In the genomic region with DNA sequence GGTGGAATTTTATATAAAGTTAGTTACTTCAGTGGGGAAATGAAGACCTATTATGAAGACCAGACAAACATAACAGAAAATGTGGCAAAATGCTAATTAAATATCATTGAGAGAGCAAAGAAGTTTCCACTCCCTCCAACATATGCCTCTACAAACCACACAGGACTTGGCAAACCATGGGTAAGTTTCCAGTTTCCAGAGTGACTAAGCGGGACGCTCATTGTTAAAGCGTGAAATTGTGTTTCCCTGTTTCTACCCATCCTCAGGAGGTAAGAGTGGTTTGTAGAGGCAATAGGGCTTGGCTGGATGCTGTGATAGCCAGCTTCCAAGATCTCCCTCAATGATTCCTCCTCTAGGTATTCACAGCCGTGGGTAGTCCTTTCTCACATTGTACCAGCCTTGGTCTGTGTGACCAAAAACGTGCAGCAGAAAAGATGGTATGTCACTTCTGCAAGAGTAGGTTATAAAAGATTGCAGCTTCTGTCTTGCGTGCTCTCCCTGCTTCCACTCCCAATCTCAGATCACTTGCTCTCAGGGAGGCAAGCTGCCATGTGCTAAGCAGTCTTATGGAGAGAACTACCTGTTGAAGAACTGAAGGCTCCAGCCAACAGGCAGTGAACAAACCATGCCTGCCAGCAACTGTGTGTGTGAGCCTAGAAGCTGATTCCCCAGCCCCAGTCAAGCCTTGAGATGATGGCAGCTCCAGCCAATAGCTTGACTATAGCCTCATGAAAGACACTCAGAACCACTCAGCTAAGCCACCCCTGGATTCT, we compare ENCODE assay signal across 24 cellular contexts. TPM values are rescaled to one million over a fixed set of nuclear protein-coding genes. Genes with fewer than 3 reads are reported as not detected.
A peak's percentile ranks its signal among the peaks of the same experiment; 100 is the strongest.
DNase-seq lines count a peak whose midpoint lies in the region; ATAC-seq, FAIRE-seq and TF ChIP-seq lines count a peak whose summit lies in the region.
"Had no signal": no experiment of that assay in that cellular context is flagged by ENCODE, and none has a peak within 500 bp of the region (broad histone marks: within the 10 kb centered on the region; RNA-seq: fewer than 3 reads in every experiment).

No MANE protein-coding gene starts in this region.

- H4K8ac ChIP-seq in H1 (ENCODE audit: extremely low read depth, insufficient read depth, low read length), result no peak overlapping the region

- TF ChIP-seq CTCF in Panc1 (IDR thresholded peaks at IDR 0.05), result no peak
- no peak for TF ChIP-seq CTCF in H1 (IDR thresholded peaks at IDR 0.05; ENCODE audit: control extremely low read depth in 1 of 3, insufficient read depth in 1 of 3, low read depth in 1 of 3, low read length in 3 of 3)

- no peak overlapping the region for H2BK5ac ChIP-seq in H1 (ENCODE audit: low read depth, low read length)

- H2BK20ac ChIP-seq in H1 (ENCODE audit: low read length), result no peak overlapping the region

- no peak overlapping the region for H4K91ac ChIP-seq in H1 (replicated peaks; ENCODE audit: insufficient read length, low read length)

- H3K56ac ChIP-seq in H1 (replicated peaks; ENCODE audit: insufficient read length, low read depth, low read length), result no peak overlapping the region

- no peak overlapping the region for H3K9ac ChIP-seq in H1 (replicated peaks in 1 of 4; ENCODE audit: extremely low read depth in 1 of 4, low read depth in 3 of 4, low read length in 3 of 4)

- no peaks in the 10 kb centered on the region for H3K79me2 ChIP-seq in H1 (ENCODE audit: control insufficient read depth in 1 of 2, insufficient read depth in 2 of 2, low read length in 2 of 2)

- H3K27me3 ChIP-seq in Panc1 (ENCODE audit: control insufficient read depth, insufficient read depth, low read length) (no peaks in the 10 kb centered on the region; the same call in 1 of the 2 replicates), H1 (replicated peaks in 1 of 4; ENCODE audit: control insufficient read depth in 3 of 4, extremely low read depth in 1 of 4, insufficient read depth in 3 of 4, low read length in 3 of 4) (no peaks in the 10 kb centered on the region)
- H3K27me3 ChIP-seq: dorsolateral prefrontal cortex, Peyer's patch had no signal

- H3K36me3 ChIP-seq in Panc1 (ENCODE audit: control insufficient read depth, insufficient read depth, low read length) (no peaks in the 10 kb centered on the region), H1 (ENCODE audit: control insufficient read depth in 2 of 4, insufficient read depth in 4 of 4, low read length in 3 of 4) (no peaks in the 10 kb centered on the region)
- H3K36me3 ChIP-seq: Peyer's patch had no signal

- WGBS in H1 (ENCODE audit: extremely low coverage in 1 of 2, insufficient coverage in 1 of 2, insufficient read length in 1 of 2, insufficient replicate concordance in 2 of 2, low coverage in 1 of 2, low lambda C conversion rate in 2 of 2, missing lambda C conversion rate in 1 of 2), 2 experiments, result 89% methylated on average over 6 of the region's 6 CpGs; no CpG with 5 or more reads in 1 of the 2 experiments

- H2BK15ac ChIP-seq in H1 (ENCODE audit: low read length), result no peak overlapping the region

- H3K18ac ChIP-seq in H1 (ENCODE audit: extremely low read depth, low read length), result no peak overlapping the region

- H2BK12ac ChIP-seq in H1 (ENCODE audit: low read depth, low read length), result no peak overlapping the region

- ATAC-seq in Panc1, result peak; percentile 66
- ATAC-seq: naive thymus-derived CD4-positive, alpha-beta T cell; psoas muscle had no signal

- no TSS peak for BruUV-seq in Panc1 (replicated peaks; lab: Mats Ljungman, UMichigan)

- no peak overlapping the region for H2AK5ac ChIP-seq in H1 (ENCODE audit: low read depth, low read length)

- no peak for TF ChIP-seq RAD21 in H1 (IDR thresholded peaks at IDR 0.05 in 1 of 2, conservative IDR thresholded peaks at IDR 0.05 in 1 of 2; ENCODE audit: low read depth in 2 of 2, low read length in 2 of 2)

- H3K14ac ChIP-seq in H1 (ENCODE audit: insufficient read length), result no peak overlapping the region

- H3K23ac ChIP-seq in H1 (ENCODE audit: insufficient read length), result no peak overlapping the region

- H3K4me3 ChIP-seq in Panc1 (ENCODE audit: low read depth in 2 of 2, low read length in 2 of 2) (no peak overlapping the region), H1 (ENCODE audit: extremely low read depth in 1 of 4, insufficient read depth in 2 of 4, low read depth in 3 of 4, low read length in 4 of 4) (no peak overlapping the region)
- H3K4me3 ChIP-seq: dorsolateral prefrontal cortex, Peyer's patch, psoas muscle, SK-N-MC had no signal

- H3K4me1 ChIP-seq in Panc1 (ENCODE audit: control insufficient read depth, insufficient read depth, low read length) (no peaks in the 10 kb centered on the region), H1 (replicated peaks in 1 of 4; ENCODE audit: control insufficient read depth in 3 of 4, insufficient read depth in 4 of 4, low read length in 3 of 4) (no peaks in the 10 kb centered on the region)
- H3K4me1 ChIP-seq: Peyer's patch, psoas muscle had no signal

- no peak for TF ChIP-seq EP300 in H1 (IDR thresholded peaks at IDR 0.05; ENCODE audit: borderline replicate concordance in 1 of 2, low read depth in 2 of 2, low read length in 2 of 2)

- no peak overlapping the region for H4K5ac ChIP-seq in H1 (ENCODE audit: insufficient read length, low read depth, low read length)

- H3K9me3 ChIP-seq in Panc1 (ENCODE audit: control insufficient read depth, insufficient read depth, low read depth, low read length) (no peaks in the 10 kb centered on the region), H1 (ENCODE audit: insufficient read depth in 2 of 2, low read depth in 1 of 2, low read length in 1 of 2) (no peaks in the 10 kb centered on the region)
- H3K9me3 ChIP-seq: Peyer's patch, psoas muscle had no signal

- POLR2A ChIA-PET in Panc1 (lab: Charles Lee), result no interaction called here
- POLR2A ChIA-PET in H1 (lab: Charles Lee; ENCODE audit: partially characterized antibody), result interaction anchor here (1.0 to 2.0 kb wide), 4 partner anchors 9 to 49 kb away, joined by 3 to 14 read pairs (median 5); a partner anchor contains a TSS

- H2BK120ac ChIP-seq in H1 (replicated peaks; ENCODE audit: low read depth, low read length), result no peak overlapping the region

- H3K23me2 ChIP-seq in H1 (ENCODE audit: low read depth, low read length), result no peaks in the 10 kb centered on the region

- H2AFZ ChIP-seq in H1 (ENCODE audit: low read length), result 0 out of 2 replicates have a peak overlapping the region, but pooled peaks have one; percentile 15

- H3K27ac ChIP-seq in Panc1 (ENCODE audit: low read length) (no peak overlapping the region), H1 (ENCODE audit: low read depth, low read length) (no peak overlapping the region)
- H3K27ac ChIP-seq: dorsolateral prefrontal cortex, epithelial cell of prostate, Peyer's patch, psoas muscle, SK-N-MC had no signal

- CTCF ChIA-PET in Panc1 (lab: Charles Lee) (interaction anchor here (0.6 kb wide), 1 partner anchor 20 kb away, joined by 14 read pairs; no protein-coding TSS in a partner anchor), H1 (lab: Charles Lee; ENCODE audit: partially characterized antibody) (interaction anchor here (0.6 to 0.9 kb wide), 3 partner anchors 12 to 673 kb away, joined by 3 read pairs; no protein-coding TSS in a partner anchor)

- in situ Hi-C loops in G401 (cut with HindIII; ENCODE audit: low sequenced_read_pairs), result no loop called here
- in situ Hi-C loops in Panc1 (cut with HindIII; ENCODE audit: low pct_unique_long_range_greater_than_20kb, low sequenced_read_pairs), result no loop called here

- no peak overlapping the region for H3K4me2 ChIP-seq in H1 (ENCODE audit: insufficient read depth in 1 of 2, low read depth in 2 of 2, low read length in 2 of 2)

- DNase-seq in G401 (ENCODE audit: low spot score) (peak; percentile 8), HT1080 (ENCODE audit: low read depth) (peak; percentile 25), Panc1 (ENCODE audit: low read depth, low spot score) (no peak), H1 (ENCODE audit: low read depth in 1 of 2, low spot score in 2 of 2) (no peak), germinal center (ENCODE audit: low spot score) (no peak), retina (no peak), DMS 273 treated with DMSO at 0.1 percent for 48 hours (lab: John Stamatoyannopoulos, UW) (no peak), RCC 7860 (ENCODE audit: low spot score) (no peak)
- DNase-seq: activated naive CD4-positive, alpha-beta T cell treated with anti-CD3 and anti-CD28 coated beads for 36 hours; activated T-cell treated with anti-CD3 and anti-CD28 coated beads, Interleukin-2, amount 50 U/mL, for 48 hours; amygdala; foreskin fibroblast; H7; Kasumi-1; naive thymus-derived CD4-positive, alpha-beta T cell; NCI-H1417 treated with DMSO at 0.1 percent for 48 hours; nucleus accumbens; Peyer's patch; psoas muscle; trophoblast cell had no signal

- H3K4ac ChIP-seq in H1 (replicated peaks; ENCODE audit: insufficient read length, low read depth, low read length), result no peak overlapping the region

- H3K79me1 ChIP-seq in H1 (ENCODE audit: low read depth, low read length), result no peaks in the 10 kb centered on the region

- FAIRE-seq in H1 (lab: Jason Lieb, UNC) (no peak), RCC 7860 (lab: Jason Lieb, UNC) (no peak)
- FAIRE-seq: GM18507 had no signal

- no peaks in the 10 kb centered on the region for H4K20me1 ChIP-seq in H1 (replicated peaks in 1 of 2; ENCODE audit: control insufficient read depth in 1 of 2, insufficient read depth in 2 of 2, low read length in 2 of 2)

- intact Hi-C loops in Panc1 (cut with micrococcal nuclease; ENCODE audit: unreplicated experiment), result no loop called here

- no peak for TF ChIP-seq POLR2A in H1 (IDR thresholded peaks at IDR 0.05; ENCODE audit: control extremely low read depth in 1 of 2, low read depth in 2 of 2, low read length in 2 of 2)

RNA-seq across cellular contexts. Expression of a gene that starts 35.7 kb away (rescaled TPM):
- 344 and 437 TPM in 2 replicates for total RNA-seq in G401 (2014; rRNA removed; shearing (Covaris generic))
- total RNA-seq in HT1080 (2014; rRNA removed; shearing (Covaris generic)), result 201 and 202 TPM in 2 replicates
- 269 and 278 TPM in 2 replicates for polyA plus RNA-seq in HT1080 (2015; cell fraction: cytosol; rRNA removed)
- 249 and 274 TPM in 2 replicates for polyA plus RNA-seq in HT1080 (2015; cell fraction: nucleus; rRNA removed)
- total RNA-seq in Panc1 (2021; ENCODE audit: unreplicated experiment), result 308 TPM
- polyA plus RNA-seq in Panc1 (2012; ENCODE audit: insufficient read length), result 136 TPM
- total RNA-seq in H1 (2021; fragmentation: NEBNext Ultra II Directional; extraction: Animal tissue kit (Norgen Biotek cat#: 25700)), result 252 and 258 TPM in 2 replicates
- 48.7 and 71.3 TPM in 2 replicates for polyA plus RNA-seq in H1 (2011; rRNA removed)
- polyA plus RNA-seq in H1 (2011; cell fraction: cytosol; rRNA removed), result 108 TPM
- 30.8 TPM for polyA plus RNA-seq in H1 (2011; cell fraction: nucleus; rRNA removed)
- 126 to 242 TPM (median 134 TPM) in 4 replicates for polyA plus RNA-seq in H1 (2012, experiment 1 of 2)
- polyA plus RNA-seq in H1 (2012, experiment 2 of 2), result 21.1 TPM
- 208 TPM for polyA plus RNA-seq in H1 (2013, experiment 1 of 2)
- polyA plus RNA-seq in H1 (2013, experiment 2 of 2), result 214 TPM
- polyA minus RNA-seq in H1 (2011; rRNA and poly(A)+ RNA removed), result 30.5 and 38.3 TPM in 2 replicates
- polyA minus RNA-seq in H1 (2011; cell fraction: cytosol; rRNA and poly(A)+ RNA removed), result 47.8 TPM
- polyA minus RNA-seq in H1 (2011; cell fraction: nucleus; rRNA and poly(A)+ RNA removed), result 130 TPM

RNA-seq across cellular contexts. Expression of a gene that starts 36.7 kb away (rescaled TPM):
- total RNA-seq in G401 (2014; rRNA removed; shearing (Covaris generic)), result 256 and 358 TPM in 2 replicates
- total RNA-seq in HT1080 (2014; rRNA removed; shearing (Covaris generic)), result 171 and 302 TPM in 2 replicates
- 1,169 and 1,263 TPM in 2 replicates for polyA plus RNA-seq in HT1080 (2015; cell fraction: cytosol; rRNA removed)
- 1,477 and 1,532 TPM in 2 replicates for polyA plus RNA-seq in HT1080 (2015; cell fraction: nucleus; rRNA removed)
- total RNA-seq in Panc1 (2021; ENCODE audit: unreplicated experiment), result 819 TPM
- 815 TPM for polyA plus RNA-seq in Panc1 (2012; ENCODE audit: insufficient read length)
- 1,232 and 1,255 TPM in 2 replicates for total RNA-seq in H1 (2021; fragmentation: NEBNext Ultra II Directional; extraction: Animal tissue kit (Norgen Biotek cat#: 25700))
- 194 and 276 TPM in 2 replicates for polyA plus RNA-seq in H1 (2011; rRNA removed)
- polyA plus RNA-seq in H1 (2011; cell fraction: cytosol; rRNA removed), result 827 TPM
- polyA plus RNA-seq in H1 (2011; cell fraction: nucleus; rRNA removed), result 197 TPM
- 1,566 to 1,828 TPM (median 1,703 TPM) in 4 replicates for polyA plus RNA-seq in H1 (2012, experiment 1 of 2)
- polyA plus RNA-seq in H1 (2012, experiment 2 of 2), result 307 TPM
- polyA plus RNA-seq in H1 (2013, experiment 1 of 2), result 749 TPM
- polyA plus RNA-seq in H1 (2013, experiment 2 of 2), result 693 TPM
- polyA minus RNA-seq in H1 (2011; rRNA and poly(A)+ RNA removed), result 157 and 166 TPM in 2 replicates
- 245 TPM for polyA minus RNA-seq in H1 (2011; cell fraction: cytosol; rRNA and poly(A)+ RNA removed)
- 224 TPM for polyA minus RNA-seq in H1 (2011; cell fraction: nucleus; rRNA and poly(A)+ RNA removed)

RNA-seq across cellular contexts. Expression of a gene that starts 54.4 kb away (rescaled TPM):
- 32.3 and 34.1 TPM in 2 replicates for total RNA-seq in G401 (2014; rRNA removed; shearing (Covaris generic))
- 3.2 and 3.8 TPM in 2 replicates for total RNA-seq in HT1080 (2014; rRNA removed; shearing (Covaris generic))
- 10.1 and 12.9 TPM in 2 replicates for polyA plus RNA-seq in HT1080 (2015; cell fraction: cytosol; rRNA removed)
- 3.7 and 4.4 TPM in 2 replicates for polyA plus RNA-seq in HT1080 (2015; cell fraction: nucleus; rRNA removed)
- 21.8 TPM for total RNA-seq in Panc1 (2021; ENCODE audit: unreplicated experiment)
- 7.3 TPM for polyA plus RNA-seq in Panc1 (2012; ENCODE audit: insufficient read length)
- total RNA-seq in H1 (2021; fragmentation: NEBNext Ultra II Directional; extraction: Animal tissue kit (Norgen Biotek cat#: 25700)), result 9.6 and 9.9 TPM in 2 replicates
- polyA plus RNA-seq in H1 (2011; rRNA removed), result 1.9 and 4.4 TPM in 2 replicates
- 5.2 TPM for polyA plus RNA-seq in H1 (2011; cell fraction: cytosol; rRNA removed)
- 4.8 TPM for polyA plus RNA-seq in H1 (2011; cell fraction: nucleus; rRNA removed)
- 6.5 to 9.6 TPM (median 8.0 TPM) in 4 replicates for polyA plus RNA-seq in H1 (2012, experiment 1 of 2)
- polyA plus RNA-seq in H1 (2012, experiment 2 of 2), result 0.58 TPM
- polyA plus RNA-seq in H1 (2013, experiment 1 of 2), result 11.1 TPM
- 10.9 TPM for polyA plus RNA-seq in H1 (2013, experiment 2 of 2)
- 6.8 and 8.4 TPM in 2 replicates for polyA minus RNA-seq in H1 (2011; rRNA and poly(A)+ RNA removed)
- 3.8 TPM for polyA minus RNA-seq in H1 (2011; cell fraction: cytosol; rRNA and poly(A)+ RNA removed)
- polyA minus RNA-seq in H1 (2011; cell fraction: nucleus; rRNA and poly(A)+ RNA removed), result 7.8 TPM

Comparison
In these comparisons a context has a peak if more than half of its experiments do, and no peak if none do; other contexts are left out.
1. DNase-seq: peak in G401 (single experiment) and HT1080 (single experiment); none in Panc1 (single experiment), H1 (0 of 2), germinal center (single experiment), retina (single experiment), DMS 273 treated with DMSO at 0.1 percent for 48 hours (single experiment) and RCC 7860 (single experiment).